9 cellular contexts compared by ENCODE assay signal in the genomic region with DNA sequence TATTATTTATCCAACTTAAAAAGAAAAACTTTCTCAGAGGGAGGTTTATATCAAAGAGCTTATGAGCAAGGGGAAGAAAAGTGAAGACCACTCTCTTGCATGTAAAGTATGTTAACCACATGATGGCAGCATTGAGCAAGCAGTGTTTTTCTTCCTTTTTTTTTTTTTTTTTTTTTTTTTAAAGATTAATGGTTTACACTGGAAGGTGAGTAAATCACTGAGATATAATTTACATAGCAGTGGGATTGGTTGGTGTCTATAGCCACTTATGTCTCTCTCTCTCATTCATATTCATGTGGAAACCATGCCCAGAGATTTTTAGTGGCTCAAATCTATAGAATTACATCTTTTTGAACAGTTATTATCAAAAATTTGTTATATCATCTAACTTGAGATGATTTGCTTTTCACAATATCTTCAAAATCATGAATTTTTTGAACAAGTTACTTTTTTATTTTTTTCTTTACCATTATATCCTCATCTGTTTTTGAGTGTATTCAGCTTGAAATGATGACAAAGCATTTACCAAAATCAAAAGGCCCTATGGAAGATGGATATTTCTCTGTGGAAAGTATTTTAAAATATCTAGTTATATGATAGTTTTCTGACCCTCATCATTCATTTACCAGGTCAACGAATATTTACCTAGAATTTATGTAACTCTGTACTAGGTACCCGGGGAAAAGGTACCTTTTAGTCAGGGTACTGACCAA. TPM values are rescaled to one million over a fixed set of nuclear protein-coding genes. Genes with fewer than 3 reads are reported as not detected.
A peak's percentile ranks its signal among the peaks of the same experiment; 100 is the strongest.
DNase-seq lines count a peak whose midpoint lies in the region; ATAC-seq and TF ChIP-seq lines count a peak whose summit lies in the region.
"Had no signal": no experiment of that assay in that cellular context is flagged by ENCODE, and none has a peak within 500 bp of the region (broad histone marks: within the 10 kb centered on the region; RNA-seq: fewer than 3 reads in every experiment).

No MANE protein-coding gene starts in this region.

- no peak for TF ChIP-seq EP300 in transverse colon (IDR thresholded peaks at IDR 0.05; ENCODE audit: low read depth)

- in situ Hi-C loops in transverse colon (cut with MboI; ENCODE audit: low pct_ligation_motif_present in 1 of 4, low pct_unique_long_range_greater_than_20kb in 1 of 4, low sequenced_read_pairs in 3 of 4), result loop anchor here (10.0 to 25.0 kb wide), 3 partner anchors 115 to 473 kb away; a partner anchor contains a TSS

- no peaks in the 10 kb centered on the region for H3K27me3 Mint-ChIP-seq in activated T-helper 17 cell treated with anti-CD3 and anti-CD28 coated beads, Interleukin-2, amount 50 U/mL, for 72 hours

- no peaks in the 10 kb centered on the region for H3K4me1 Mint-ChIP-seq in activated T-helper 17 cell treated with anti-CD3 and anti-CD28 coated beads, Interleukin-2, amount 50 U/mL, for 72 hours

- WGBS in iPS DF 6.9 (ENCODE audit: insufficient coverage, insufficient read length), result no CpG with 5 or more reads among the region's 2 CpGs
- WGBS in transverse colon (ENCODE audit: low coverage in 1 of 2), 2 donors, result 61% methylated on average over 2 of the region's 2 CpGs

- no peak overlapping the region for H3K27ac Mint-ChIP-seq in activated T-helper 17 cell treated with anti-CD3 and anti-CD28 coated beads, Interleukin-2, amount 50 U/mL, for 72 hours
- H3K27ac Mint-ChIP-seq: T-helper 1 cell treated with Interleukin-12 subunit alpha and Interleukin-12 subunit beta and Interleukin-4 antibody, amounts not matched to agents 30 μg/mL and 1 μg/mL, for 36 hours had no signal

- H3K27ac ChIP-seq in iPS DF 6.9 (ENCODE audit: low read length), result no peak overlapping the region
- no peak overlapping the region for H3K27ac ChIP-seq in transverse colon

- H3K4me3 Mint-ChIP-seq in activated T-helper 17 cell treated with anti-CD3 and anti-CD28 coated beads, Interleukin-2, amount 50 U/mL, for 72 hours, result no peak overlapping the region
- H3K4me3 Mint-ChIP-seq: T-helper 1 cell treated with Interleukin-12 subunit alpha and Interleukin-12 subunit beta and Interleukin-4 antibody, amounts not matched to agents 30 μg/mL and 1 μg/mL, for 36 hours had no signal

- H3K4me3 ChIP-seq in iPS DF 6.9 (ENCODE audit: low read length) (no peak overlapping the region), transverse colon (no peak overlapping the region)

- H3K9me3 Mint-ChIP-seq in activated T-helper 17 cell treated with anti-CD3 and anti-CD28 coated beads, Interleukin-2, amount 50 U/mL, for 72 hours, result no peaks in the 10 kb centered on the region
- H3K9me3 Mint-ChIP-seq: T-helper 1 cell treated with Interleukin-12 subunit alpha and Interleukin-12 subunit beta and Interleukin-4 antibody, amounts not matched to agents 30 μg/mL and 1 μg/mL, for 36 hours had no signal

- intact Hi-C loops in transverse colon (cut with DNase I; ENCODE audit: low total_unique reads), result no loop called here

- H3K27me3 ChIP-seq in iPS DF 6.9 (ENCODE audit: control insufficient read depth, insufficient read depth, low read length), result no peaks in the 10 kb centered on the region
- H3K27me3 ChIP-seq in transverse colon, result no peaks in the 10 kb centered on the region

- H3K9me3 ChIP-seq in iPS DF 6.9 (ENCODE audit: control insufficient read depth, insufficient read depth, low read length) (no peaks in the 10 kb centered on the region), transverse colon (no peaks in the 10 kb centered on the region)

- H3K36me3 Mint-ChIP-seq in activated T-helper 17 cell treated with anti-CD3 and anti-CD28 coated beads, Interleukin-2, amount 50 U/mL, for 72 hours (ENCODE audit: low read depth), result no peaks in the 10 kb centered on the region

- DNase-seq in D341Med (ENCODE audit: low spot score) (peak; percentile 50), NCI-H1694 (lab: John Stamatoyannopoulos, UW) (peak; percentile 39), iPS DF 6.9 (ENCODE audit: low read depth, low spot score) (peak; percentile 25), transverse colon (no peak), mucosa of gallbladder (ENCODE audit: low spot score) (no peak)
- DNase-seq in stimulated activated CD4-positive, alpha-beta T cell treated with anti-CD3 and anti-CD28 coated beads, Interleukin-1b, Interleukin-23, amount 100 ng/mL, for 48 hours, result no peak

- peak; percentile 53 to 64 (median 62) for TF ChIP-seq CTCF in transverse colon (IDR thresholded peaks at IDR 0.05)

- peak; percentile 57 for ATAC-seq in GM21423 (IDR thresholded peaks at IDR 0.05; ENCODE audit: unreplicated experiment)
- peak; percentile 43 for ATAC-seq in activated T-helper 17 cell treated with anti-CD3 and anti-CD28 coated beads, Interleukin-2, amount 50 U/mL, for 72 hours (replicated peaks)

- no peaks in the 10 kb centered on the region for H3K36me3 ChIP-seq in iPS DF 6.9 (ENCODE audit: control insufficient read depth, insufficient read depth, low read length)
- no peaks in the 10 kb centered on the region for H3K36me3 ChIP-seq in transverse colon

- no peak for TF ChIP-seq POLR2A in transverse colon (IDR thresholded peaks at IDR 0.05)

- no peaks in the 10 kb centered on the region for H3K4me1 ChIP-seq in iPS DF 6.9 (ENCODE audit: control insufficient read depth, insufficient read depth, low read length)
- H3K4me1 ChIP-seq in transverse colon, result no peaks in the 10 kb centered on the region

RNA-seq across cellular contexts. Expression of a gene that starts 31.6 kb away (rescaled TPM):
- total RNA-seq in activated T-helper 17 cell treated with anti-CD3 and anti-CD28 coated beads, Interleukin-2, amount 50 U/mL, for 72 hours, result 1 to 10 TPM; 4.0 to 9.4 TPM
- total RNA-seq in transverse colon (10 to 100 TPM in 3 of 4 donors, 1 to 10 TPM in 1; 7.6 to 18.1 (median 12.7) TPM), mucosa of gallbladder (6.8 TPM)

Comparison
In these comparisons a context has a peak if more than half of its experiments do, and no peak if none do; other contexts are left out.
1. DNase-seq: peak in D341Med (single experiment), NCI-H1694 (single experiment) and iPS DF 6.9 (single experiment); none in transverse colon (single experiment), stimulated activated CD4-positive, alpha-beta T cell treated with anti-CD3 and anti-CD28 coated beads, Interleukin-1b, Interleukin-23, amount 100 ng/mL, for 48 hours (single experiment) and mucosa of gallbladder (single experiment).